In genomic region chr7:129265328-129265727, GRCh38 we compare ENCODE assay signal across 8 cellular contexts.
"Had no signal": no experiment of that assay in that cellular context is flagged by ENCODE, and none has a peak within 500 bp of the region (broad histone marks: within the 10 kb centered on the region; RNA-seq: fewer than 3 reads in every experiment).

No MANE protein-coding gene starts in this region.

- FAIRE-seq: HepG2, HTR-8/SVneo, K562 had no signal

- H3K4me2 ChIP-seq: KMS-11 had no signal

- DNase-seq: IMR-90, KBM-7, KG1 had no signal

- H3K9ac ChIP-seq: KMS-11 had no signal

- H3K27ac ChIP-seq: HL-60, KMS-11 had no signal

- ATAC-seq: HepG2, K562 had no signal

- H3K4me3 ChIP-seq: K562 had no signal
